14 cellular contexts compared by ENCODE assay signal in the genomic region with DNA sequence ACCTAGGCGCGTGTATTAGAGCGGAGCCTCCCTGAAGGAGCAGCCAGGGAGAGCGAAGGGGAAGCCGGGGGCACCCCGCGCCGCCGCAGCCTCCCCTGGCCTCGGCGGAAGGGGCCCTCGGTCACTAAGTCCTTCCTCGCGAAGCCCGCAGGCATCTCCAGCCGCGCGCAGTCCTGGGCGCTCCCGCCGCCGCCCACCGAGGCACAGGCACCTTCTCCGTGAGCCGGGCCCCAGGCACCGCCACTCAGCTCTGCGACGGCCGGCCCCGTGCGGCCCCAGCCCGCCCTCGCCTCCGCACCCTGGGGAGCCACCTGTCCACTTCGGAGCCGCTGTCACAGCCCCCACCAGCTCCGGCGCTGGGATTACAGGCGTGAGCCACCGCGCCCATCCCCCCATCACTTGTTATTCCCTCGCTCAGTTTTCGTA.
DNase-seq lines count a peak whose midpoint lies in the region; ATAC-seq and TF ChIP-seq lines count a peak whose summit lies in the region.
"Had no signal": no experiment of that assay in that cellular context is flagged by ENCODE, and none has a peak within 500 bp of the region (broad histone marks: within the 10 kb centered on the region; RNA-seq: fewer than 3 reads in every experiment).

No MANE protein-coding gene starts in this region.

- H3K4me3 ChIP-seq in BJ (ENCODE audit: low read depth, low read length): peak overlapping the region; percentile 29
- peak overlapping the region; percentile 73 for H3K4me3 ChIP-seq in adipocyte (ENCODE audit: low read length)
- H3K4me3 ChIP-seq in parathyroid adenoma (ENCODE audit: low read depth, low read length): no peak overlapping the region

- CTCF ChIA-PET in BJ (lab: Yijun Ruan, JAX): interaction anchor here (0.9 kb wide), 1 partner anchor 11 kb away, joined by 3 read pairs; no protein-coding TSS in a partner anchor

- H3K4me2 ChIP-seq in parathyroid adenoma (ENCODE audit: low read length): no peak overlapping the region

- no peaks in the 10 kb centered on the region for H3K79me2 ChIP-seq in parathyroid adenoma

- peaks cover 6% of the 10 kb centered on the region for H3K27me3 ChIP-seq in BJ (ENCODE audit: control insufficient read depth, insufficient read depth, low read length)
- no peaks in the 10 kb centered on the region for H3K27me3 ChIP-seq in adipocyte (replicated peaks; ENCODE audit: control insufficient read depth, insufficient read depth, low read length)
- H3K27me3 ChIP-seq in foreskin keratinocyte: peaks cover 53% of the 10 kb centered on the region
- peaks cover 5% of the 10 kb centered on the region for H3K27me3 ChIP-seq in parathyroid adenoma (ENCODE audit: control insufficient read depth, insufficient read depth, low read length)

- H3K9me3 ChIP-seq in adipocyte (ENCODE audit: control insufficient read depth, low read length) (peaks cover 18% of the 10 kb centered on the region), parathyroid adenoma (ENCODE audit: control insufficient read depth, low read length) (no peaks in the 10 kb centered on the region)

- peak; percentile 9 for ATAC-seq in foreskin keratinocyte
- ATAC-seq in GM19035 (IDR thresholded peaks at IDR 0.05; ENCODE audit: unreplicated experiment): no peak
- ATAC-seq: activated CD4-positive, CD25-positive, alpha-beta regulatory T cell treated with anti-CD3 and anti-CD28 coated beads, Interleukin-2, amount 50 U/mL, for 24 hours; stimulated activated effector memory CD8-positive, alpha-beta T cell treated with anti-CD3 and anti-CD28 coated beads, Interleukin-12 subunit alpha, Interleukin-12 subunit beta, amount 100 ng/mL, for 72 hours had no signal

- H3K4me1 ChIP-seq in adipocyte (ENCODE audit: control insufficient read depth, insufficient read depth, low read length) (peaks cover 7% of the 10 kb centered on the region), foreskin keratinocyte (no peaks in the 10 kb centered on the region), parathyroid adenoma (no peaks in the 10 kb centered on the region)

- H2AFZ ChIP-seq in parathyroid adenoma: peak overlapping the region; percentile 13

- H3K36me3 ChIP-seq in BJ (ENCODE audit: control insufficient read depth, insufficient read depth, low read length) (no peaks in the 10 kb centered on the region), adipocyte (ENCODE audit: control insufficient read depth, insufficient read depth, low read length, severe bottlenecking) (no peaks in the 10 kb centered on the region), parathyroid adenoma (ENCODE audit: control insufficient read depth, insufficient read depth, low read length) (no peaks in the 10 kb centered on the region)

- H3K9ac ChIP-seq in adipocyte (ENCODE audit: low read length) (no peak overlapping the region), parathyroid adenoma (no peak overlapping the region)

- DNase-seq in BJ (ENCODE audit: low read depth): no peak
- DNase-seq in adipocyte (ENCODE audit: low read depth): no peak
- no peak for DNase-seq in foreskin keratinocyte
- DNase-seq in NCI-H2196 treated with DMSO at 0.1 percent for 48 hours (lab: John Stamatoyannopoulos, UW; ENCODE audit: unreplicated experiment): no peak
- no peak for DNase-seq in activated CD8-positive, alpha-beta memory T cell treated with anti-CD3 and anti-CD28 coated beads, Interleukin-2, amount 50 U/mL, for 4 hours
- no peak for DNase-seq in NCI-H1048 (lab: John Stamatoyannopoulos, UW)
- DNase-seq: naive B cell, NCI-H524 treated with DMSO at 0.1 percent for 48 hours, SHP77 had no signal

- no peak overlapping the region for H3K27ac ChIP-seq in foreskin keratinocyte
- no peak overlapping the region for H3K27ac ChIP-seq in parathyroid adenoma
- H3K27ac ChIP-seq: C4-2B had no signal

- POLR2A ChIA-PET in BJ (lab: Charles Lee): no interaction called here

- TF ChIP-seq CTCF in BJ (IDR thresholded peaks at IDR 0.05; ENCODE audit: insufficient read depth, low read depth, low read length): no peak
- no peak for TF ChIP-seq CTCF in foreskin keratinocyte (conservative IDR thresholded peaks at IDR 0.05)
- no peak for TF ChIP-seq CTCF in parathyroid adenoma (IDR thresholded peaks at IDR 0.05)
